Comparison of ENCODE assay signal across 2 cellular contexts in the genomic region with DNA sequence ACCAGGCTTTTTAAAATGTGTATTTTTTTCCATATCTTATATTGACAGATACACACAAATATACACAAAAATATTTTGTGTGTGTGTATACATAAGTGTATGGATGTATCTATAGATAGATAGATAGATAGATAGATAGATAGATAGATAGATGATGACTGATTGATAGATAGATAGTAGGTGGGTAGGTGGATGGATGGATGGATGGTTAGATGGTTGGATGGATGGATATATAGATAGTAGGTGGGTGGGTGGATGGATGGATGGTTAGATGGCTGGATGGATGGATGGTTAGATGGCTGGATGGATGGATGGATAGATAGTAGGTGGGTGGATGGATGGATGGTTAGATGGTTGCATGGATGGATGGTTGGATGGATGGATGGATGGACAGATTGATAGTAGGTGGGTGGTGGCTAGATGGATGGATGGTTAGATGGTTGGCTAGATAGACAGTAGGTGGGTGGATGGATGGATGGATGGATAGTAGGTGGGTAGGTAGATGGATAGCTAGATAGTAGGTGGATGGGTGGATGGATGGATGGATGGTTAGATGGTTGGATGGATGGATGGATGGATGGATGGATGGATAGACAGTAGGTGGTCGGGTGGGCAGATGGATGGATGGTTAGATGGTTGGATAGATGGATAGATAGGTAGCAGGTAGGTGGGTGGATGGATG.
A peak's percentile ranks its signal among the peaks of the same experiment; 100 is the strongest.
TF ChIP-seq lines count a peak whose summit lies in the region.

No MANE protein-coding gene starts in this region.

TF ChIP-seq in A549, 52 proteins besides CTCF, POLR2A, EP300 and RAD21:
- TF ChIP-seq CHD4 (IDR thresholded peaks at IDR 0.05; ENCODE audit: borderline replicate concordance) (no peak), EHF (CRISPR knock-in tag; IDR thresholded peaks at IDR 0.05) (no peak)
- TF ChIP-seq, protein P1, sequence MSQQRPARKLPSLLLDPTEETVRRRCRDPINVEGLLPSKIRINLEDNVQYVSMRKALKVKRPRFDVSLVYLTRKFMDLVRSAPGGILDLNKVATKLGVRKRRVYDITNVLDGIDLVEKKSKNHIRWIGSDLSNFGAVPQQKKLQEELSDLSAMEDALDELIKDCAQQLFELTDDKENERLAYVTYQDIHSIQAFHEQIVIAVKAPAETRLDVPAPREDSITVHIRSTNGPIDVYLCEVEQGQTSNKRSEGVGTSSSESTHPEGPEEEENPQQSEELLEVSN (IDR thresholded peaks at IDR 0.05; ENCODE audit: borderline replicate concordance, low read depth), result no peak
- TF ChIP-seq, protein P2, sequence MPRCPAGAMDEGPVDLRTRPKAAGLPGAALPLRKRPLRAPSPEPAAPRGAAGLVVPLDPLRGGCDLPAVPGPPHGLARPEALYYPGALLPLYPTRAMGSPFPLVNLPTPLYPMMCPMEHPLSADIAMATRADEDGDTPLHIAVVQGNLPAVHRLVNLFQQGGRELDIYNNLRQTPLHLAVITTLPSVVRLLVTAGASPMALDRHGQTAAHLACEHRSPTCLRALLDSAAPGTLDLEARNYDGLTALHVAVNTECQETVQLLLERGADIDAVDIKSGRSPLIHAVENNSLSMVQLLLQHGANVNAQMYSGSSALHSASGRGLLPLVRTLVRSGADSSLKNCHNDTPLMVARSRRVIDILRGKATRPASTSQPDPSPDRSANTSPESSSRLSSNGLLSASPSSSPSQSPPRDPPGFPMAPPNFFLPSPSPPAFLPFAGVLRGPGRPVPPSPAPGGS (IDR thresholded peaks at IDR 0.05), result no peak

TF ChIP-seq in HEK293, 187 proteins besides CTCF, POLR2A, EP300 and RAD21 (continues in another document):
- peak; percentile 69 for TF ChIP-seq ZFHX2 (tag by site-specific recombination; conservative IDR thresholded peaks at IDR 0.05)
- TF ChIP-seq ZNF174 (tag by site-specific recombination; IDR thresholded peaks at IDR 0.05), result no peak
- TF ChIP-seq ZNF664 (tag by site-specific recombination; IDR thresholded peaks at IDR 0.05), result no peak
- TF ChIP-seq GLI2 (tag by site-specific recombination; IDR thresholded peaks at IDR 0.05; ENCODE audit: borderline replicate concordance, low read depth), result no peak
- peak; percentile 68; the same call in 1 of the 2 replicates for TF ChIP-seq ZNF777 (tag by site-specific recombination; IDR thresholded peaks at IDR 0.05; ENCODE audit: borderline replicate concordance)
- no peak for TF ChIP-seq ZNF404 (tag by site-specific recombination; IDR thresholded peaks at IDR 0.05)
- TF ChIP-seq SP7 (tag by site-specific recombination; IDR thresholded peaks at IDR 0.05), result no peak
- TF ChIP-seq, protein P3, sequence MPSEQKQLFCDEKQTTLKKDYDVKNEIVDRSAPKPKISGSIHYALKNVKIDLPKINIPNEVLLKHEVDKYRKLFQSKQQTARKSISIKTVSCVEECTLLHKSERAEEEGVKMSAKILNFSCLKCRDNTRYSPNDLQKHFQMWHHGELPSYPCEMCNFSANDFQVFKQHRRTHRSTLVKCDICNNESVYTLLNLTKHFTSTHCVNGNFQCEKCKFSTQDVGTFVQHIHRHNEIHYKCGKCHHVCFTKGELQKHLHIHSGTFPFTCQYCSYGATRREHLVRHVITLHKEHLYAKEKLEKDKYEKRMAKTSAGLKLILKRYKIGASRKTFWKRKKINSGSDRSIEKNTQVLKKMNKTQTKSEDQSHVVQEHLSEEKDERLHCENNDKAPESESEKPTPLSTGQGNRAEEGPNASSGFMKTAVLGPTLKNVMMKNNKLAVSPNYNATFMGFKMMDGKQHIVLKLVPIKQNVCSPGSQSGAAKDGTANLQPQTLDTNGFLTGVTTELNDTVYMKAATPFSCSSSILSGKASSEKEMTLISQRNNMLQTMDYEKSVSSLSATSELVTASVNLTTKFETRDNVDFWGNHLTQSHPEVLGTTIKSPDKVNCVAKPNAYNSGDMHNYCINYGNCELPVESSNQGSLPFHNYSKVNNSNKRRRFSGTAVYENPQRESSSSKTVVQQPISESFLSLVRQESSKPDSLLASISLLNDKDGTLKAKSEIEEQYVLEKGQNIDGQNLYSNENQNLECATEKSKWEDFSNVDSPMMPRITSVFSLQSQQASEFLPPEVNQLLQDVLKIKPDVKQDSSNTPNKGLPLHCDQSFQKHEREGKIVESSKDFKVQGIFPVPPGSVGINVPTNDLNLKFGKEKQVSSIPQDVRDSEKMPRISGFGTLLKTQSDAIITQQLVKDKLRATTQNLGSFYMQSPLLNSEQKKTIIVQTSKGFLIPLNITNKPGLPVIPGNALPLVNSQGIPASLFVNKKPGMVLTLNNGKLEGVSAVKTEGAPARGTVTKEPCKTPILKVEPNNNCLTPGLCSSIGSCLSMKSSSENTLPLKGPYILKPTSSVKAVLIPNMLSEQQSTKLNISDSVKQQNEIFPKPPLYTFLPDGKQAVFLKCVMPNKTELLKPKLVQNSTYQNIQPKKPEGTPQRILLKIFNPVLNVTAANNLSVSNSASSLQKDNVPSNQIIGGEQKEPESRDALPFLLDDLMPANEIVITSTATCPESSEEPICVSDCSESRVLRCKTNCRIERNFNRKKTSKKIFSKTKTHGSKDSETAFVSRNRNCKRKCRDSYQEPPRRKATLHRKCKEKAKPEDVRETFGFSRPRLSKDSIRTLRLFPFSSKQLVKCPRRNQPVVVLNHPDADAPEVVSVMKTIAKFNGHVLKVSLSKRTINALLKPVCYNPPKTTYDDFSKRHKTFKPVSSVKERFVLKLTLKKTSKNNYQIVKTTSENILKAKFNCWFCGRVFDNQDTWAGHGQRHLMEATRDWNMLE (tag by site-specific recombination; conservative IDR thresholded peaks at IDR 0.05; ENCODE audit: low read depth), result no peak
- no peak for TF ChIP-seq TRIM28 (IDR thresholded peaks at IDR 0.05; ENCODE audit: borderline replicate concordance, low read length)
- no peak for TF ChIP-seq WT1 (tag by site-specific recombination; IDR thresholded peaks at IDR 0.05)
- TF ChIP-seq, protein P4, sequence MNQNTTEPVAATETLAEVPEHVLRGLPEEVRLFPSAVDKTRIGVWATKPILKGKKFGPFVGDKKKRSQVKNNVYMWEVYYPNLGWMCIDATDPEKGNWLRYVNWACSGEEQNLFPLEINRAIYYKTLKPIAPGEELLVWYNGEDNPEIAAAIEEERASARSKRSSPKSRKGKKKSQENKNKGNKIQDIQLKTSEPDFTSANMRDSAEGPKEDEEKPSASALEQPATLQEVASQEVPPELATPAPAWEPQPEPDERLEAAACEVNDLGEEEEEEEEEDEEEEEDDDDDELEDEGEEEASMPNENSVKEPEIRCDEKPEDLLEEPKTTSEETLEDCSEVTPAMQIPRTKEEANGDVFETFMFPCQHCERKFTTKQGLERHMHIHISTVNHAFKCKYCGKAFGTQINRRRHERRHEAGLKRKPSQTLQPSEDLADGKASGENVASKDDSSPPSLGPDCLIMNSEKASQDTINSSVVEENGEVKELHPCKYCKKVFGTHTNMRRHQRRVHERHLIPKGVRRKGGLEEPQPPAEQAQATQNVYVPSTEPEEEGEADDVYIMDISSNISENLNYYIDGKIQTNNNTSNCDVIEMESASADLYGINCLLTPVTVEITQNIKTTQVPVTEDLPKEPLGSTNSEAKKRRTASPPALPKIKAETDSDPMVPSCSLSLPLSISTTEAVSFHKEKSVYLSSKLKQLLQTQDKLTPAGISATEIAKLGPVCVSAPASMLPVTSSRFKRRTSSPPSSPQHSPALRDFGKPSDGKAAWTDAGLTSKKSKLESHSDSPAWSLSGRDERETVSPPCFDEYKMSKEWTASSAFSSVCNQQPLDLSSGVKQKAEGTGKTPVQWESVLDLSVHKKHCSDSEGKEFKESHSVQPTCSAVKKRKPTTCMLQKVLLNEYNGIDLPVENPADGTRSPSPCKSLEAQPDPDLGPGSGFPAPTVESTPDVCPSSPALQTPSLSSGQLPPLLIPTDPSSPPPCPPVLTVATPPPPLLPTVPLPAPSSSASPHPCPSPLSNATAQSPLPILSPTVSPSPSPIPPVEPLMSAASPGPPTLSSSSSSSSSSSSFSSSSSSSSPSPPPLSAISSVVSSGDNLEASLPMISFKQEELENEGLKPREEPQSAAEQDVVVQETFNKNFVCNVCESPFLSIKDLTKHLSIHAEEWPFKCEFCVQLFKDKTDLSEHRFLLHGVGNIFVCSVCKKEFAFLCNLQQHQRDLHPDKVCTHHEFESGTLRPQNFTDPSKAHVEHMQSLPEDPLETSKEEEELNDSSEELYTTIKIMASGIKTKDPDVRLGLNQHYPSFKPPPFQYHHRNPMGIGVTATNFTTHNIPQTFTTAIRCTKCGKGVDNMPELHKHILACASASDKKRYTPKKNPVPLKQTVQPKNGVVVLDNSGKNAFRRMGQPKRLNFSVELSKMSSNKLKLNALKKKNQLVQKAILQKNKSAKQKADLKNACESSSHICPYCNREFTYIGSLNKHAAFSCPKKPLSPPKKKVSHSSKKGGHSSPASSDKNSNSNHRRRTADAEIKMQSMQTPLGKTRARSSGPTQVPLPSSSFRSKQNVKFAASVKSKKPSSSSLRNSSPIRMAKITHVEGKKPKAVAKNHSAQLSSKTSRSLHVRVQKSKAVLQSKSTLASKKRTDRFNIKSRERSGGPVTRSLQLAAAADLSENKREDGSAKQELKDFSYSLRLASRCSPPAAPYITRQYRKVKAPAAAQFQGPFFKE (tag by site-specific recombination; IDR thresholded peaks at IDR 0.05; ENCODE audit: borderline replicate concordance), result no peak
- no peak for TF ChIP-seq ZNF157 (tag by site-specific recombination; IDR thresholded peaks at IDR 0.05)
- TF ChIP-seq ZNF2 (tag by site-specific recombination; IDR thresholded peaks at IDR 0.05), result no peak
- TF ChIP-seq, protein P5, sequence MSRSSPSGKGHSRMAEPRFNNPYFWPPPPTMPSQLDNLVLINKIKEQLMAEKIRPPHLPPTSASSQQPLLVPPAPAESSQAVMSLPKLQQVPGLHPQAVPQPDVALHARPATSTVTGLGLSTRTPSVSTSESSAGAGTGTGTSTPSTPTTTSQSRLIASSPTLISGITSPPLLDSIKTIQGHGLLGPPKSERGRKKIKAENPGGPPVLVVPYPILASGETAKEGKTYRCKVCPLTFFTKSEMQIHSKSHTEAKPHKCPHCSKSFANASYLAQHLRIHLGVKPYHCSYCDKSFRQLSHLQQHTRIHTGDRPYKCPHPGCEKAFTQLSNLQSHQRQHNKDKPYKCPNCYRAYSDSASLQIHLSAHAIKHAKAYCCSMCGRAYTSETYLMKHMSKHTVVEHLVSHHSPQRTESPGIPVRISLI (tag by site-specific recombination; IDR thresholded peaks at IDR 0.05), result no peak
- TF ChIP-seq ZEB2 (tag by site-specific recombination; IDR thresholded peaks at IDR 0.05), result no peak
- TF ChIP-seq, protein P6, sequence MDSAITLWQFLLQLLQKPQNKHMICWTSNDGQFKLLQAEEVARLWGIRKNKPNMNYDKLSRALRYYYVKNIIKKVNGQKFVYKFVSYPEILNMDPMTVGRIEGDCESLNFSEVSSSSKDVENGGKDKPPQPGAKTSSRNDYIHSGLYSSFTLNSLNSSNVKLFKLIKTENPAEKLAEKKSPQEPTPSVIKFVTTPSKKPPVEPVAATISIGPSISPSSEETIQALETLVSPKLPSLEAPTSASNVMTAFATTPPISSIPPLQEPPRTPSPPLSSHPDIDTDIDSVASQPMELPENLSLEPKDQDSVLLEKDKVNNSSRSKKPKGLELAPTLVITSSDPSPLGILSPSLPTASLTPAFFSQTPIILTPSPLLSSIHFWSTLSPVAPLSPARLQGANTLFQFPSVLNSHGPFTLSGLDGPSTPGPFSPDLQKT (IDR thresholded peaks at IDR 0.05; ENCODE audit: borderline replicate concordance, low read depth, low read length), result no peak
- TF ChIP-seq, protein P7, sequence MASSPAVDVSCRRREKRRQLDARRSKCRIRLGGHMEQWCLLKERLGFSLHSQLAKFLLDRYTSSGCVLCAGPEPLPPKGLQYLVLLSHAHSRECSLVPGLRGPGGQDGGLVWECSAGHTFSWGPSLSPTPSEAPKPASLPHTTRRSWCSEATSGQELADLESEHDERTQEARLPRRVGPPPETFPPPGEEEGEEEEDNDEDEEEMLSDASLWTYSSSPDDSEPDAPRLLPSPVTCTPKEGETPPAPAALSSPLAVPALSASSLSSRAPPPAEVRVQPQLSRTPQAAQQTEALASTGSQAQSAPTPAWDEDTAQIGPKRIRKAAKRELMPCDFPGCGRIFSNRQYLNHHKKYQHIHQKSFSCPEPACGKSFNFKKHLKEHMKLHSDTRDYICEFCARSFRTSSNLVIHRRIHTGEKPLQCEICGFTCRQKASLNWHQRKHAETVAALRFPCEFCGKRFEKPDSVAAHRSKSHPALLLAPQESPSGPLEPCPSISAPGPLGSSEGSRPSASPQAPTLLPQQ (tag by site-specific recombination; IDR thresholded peaks at IDR 0.05), result no peak
- TF ChIP-seq ZNF114 (tag by site-specific recombination; IDR thresholded peaks at IDR 0.05), result no peak
- TF ChIP-seq ZNF623 (tag by site-specific recombination; IDR thresholded peaks at IDR 0.05), result no peak
- TF ChIP-seq ZSCAN23 (tag by site-specific recombination; IDR thresholded peaks at IDR 0.05), result no peak
- TF ChIP-seq YY1 (tag by site-specific recombination; IDR thresholded peaks at IDR 0.05), result no peak
- no peak for TF ChIP-seq ZSCAN16 (tag by site-specific recombination; IDR thresholded peaks at IDR 0.05)
- no peak; the same call in 1 of the 2 replicates for TF ChIP-seq ZBTB20 (tag by site-specific recombination; IDR thresholded peaks at IDR 0.05)
- TF ChIP-seq ZNF558 (tag by site-specific recombination; IDR thresholded peaks at IDR 0.05), result no peak; the same call in 1 of the 2 replicates
- TF ChIP-seq, protein P8, sequence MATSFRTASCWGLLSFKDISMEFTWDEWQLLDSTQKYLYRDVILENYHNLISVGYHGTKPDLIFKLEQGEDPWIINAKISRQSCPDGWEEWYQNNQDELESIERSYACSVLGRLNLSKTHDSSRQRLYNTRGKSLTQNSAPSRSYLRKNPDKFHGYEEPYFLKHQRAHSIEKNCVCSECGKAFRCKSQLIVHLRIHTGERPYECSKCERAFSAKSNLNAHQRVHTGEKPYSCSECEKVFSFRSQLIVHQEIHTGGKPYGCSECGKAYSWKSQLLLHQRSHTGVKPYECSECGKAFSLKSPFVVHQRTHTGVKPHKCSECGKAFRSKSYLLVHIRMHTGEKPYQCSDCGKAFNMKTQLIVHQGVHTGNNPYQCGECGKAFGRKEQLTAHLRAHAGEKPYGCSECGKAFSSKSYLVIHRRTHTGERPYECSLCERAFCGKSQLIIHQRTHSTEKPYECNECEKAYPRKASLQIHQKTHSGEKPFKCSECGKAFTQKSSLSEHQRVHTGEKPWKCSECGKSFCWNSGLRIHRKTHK (tag by site-specific recombination; IDR thresholded peaks at IDR 0.05), result 0 out of 2 replicates have a peak, but pooled peaks have one; percentile 29
- no peak; the same call in 1 of the 2 replicates for TF ChIP-seq ZNF658 (tag by site-specific recombination; IDR thresholded peaks at IDR 0.05)
- TF ChIP-seq, protein P9, sequence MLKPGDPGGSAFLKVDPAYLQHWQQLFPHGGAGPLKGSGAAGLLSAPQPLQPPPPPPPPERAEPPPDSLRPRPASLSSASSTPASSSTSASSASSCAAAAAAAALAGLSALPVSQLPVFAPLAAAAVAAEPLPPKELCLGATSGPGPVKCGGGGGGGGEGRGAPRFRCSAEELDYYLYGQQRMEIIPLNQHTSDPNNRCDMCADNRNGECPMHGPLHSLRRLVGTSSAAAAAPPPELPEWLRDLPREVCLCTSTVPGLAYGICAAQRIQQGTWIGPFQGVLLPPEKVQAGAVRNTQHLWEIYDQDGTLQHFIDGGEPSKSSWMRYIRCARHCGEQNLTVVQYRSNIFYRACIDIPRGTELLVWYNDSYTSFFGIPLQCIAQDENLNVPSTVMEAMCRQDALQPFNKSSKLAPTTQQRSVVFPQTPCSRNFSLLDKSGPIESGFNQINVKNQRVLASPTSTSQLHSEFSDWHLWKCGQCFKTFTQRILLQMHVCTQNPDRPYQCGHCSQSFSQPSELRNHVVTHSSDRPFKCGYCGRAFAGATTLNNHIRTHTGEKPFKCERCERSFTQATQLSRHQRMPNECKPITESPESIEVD (tag by site-specific recombination; IDR thresholded peaks at IDR 0.05), result no peak
